Comparison of ENCODE assay signal across 8 cellular contexts in the genomic region with DNA sequence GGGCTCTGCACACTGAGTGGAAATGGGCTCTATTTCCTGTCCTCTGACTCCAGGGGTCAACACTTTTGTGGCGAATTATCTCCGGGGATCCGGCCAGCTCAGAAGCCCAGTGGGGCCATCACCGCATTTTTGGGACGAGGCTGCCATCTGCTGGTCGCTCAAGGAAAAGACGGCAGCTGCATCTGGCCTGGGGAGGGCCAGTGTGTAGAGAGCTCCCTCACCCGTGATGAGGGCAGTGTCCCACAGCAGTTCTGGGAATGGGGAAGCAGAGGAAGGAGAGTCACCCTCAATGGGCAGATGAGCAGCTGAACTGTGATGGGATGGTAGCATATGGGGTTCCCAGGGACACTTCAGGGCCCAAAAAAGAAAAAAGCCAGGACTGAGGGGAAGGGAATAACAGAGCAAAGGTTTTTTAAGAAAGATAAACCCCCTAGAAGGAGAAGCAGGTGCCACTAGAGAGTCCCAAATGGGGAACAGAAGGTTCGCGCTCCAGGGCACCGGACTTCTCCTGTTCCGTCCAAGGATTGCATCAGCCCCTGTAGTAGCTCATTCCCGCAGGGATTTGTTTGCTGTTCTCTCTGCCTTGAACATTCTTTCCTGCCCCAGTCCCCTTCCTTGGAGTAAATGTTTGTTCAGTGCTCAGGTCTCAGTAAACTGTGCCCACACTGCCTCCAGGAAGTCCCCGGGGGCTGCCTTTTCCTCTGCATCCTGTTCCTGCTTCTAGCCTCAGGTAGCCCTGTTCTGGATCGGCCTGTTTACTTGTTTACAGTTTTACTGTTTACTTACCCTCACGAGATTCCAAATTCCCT. TPM values are rescaled to one million over a fixed set of nuclear protein-coding genes. Genes with fewer than 3 reads are reported as not detected.
DNase-seq lines count a peak whose midpoint lies in the region; ATAC-seq and TF ChIP-seq lines count a peak whose summit lies in the region.

No MANE protein-coding gene starts in this region.

- peaks cover 14% of the 10 kb centered on the region for H3K27me3 Mint-ChIP-seq in activated naive CD4-positive, alpha-beta T cell treated with anti-CD3 and anti-CD28 coated beads, Interleukin-2, amount 10 ng/mL, durations not matched to agents 7 days and 5 days

- H3K4me3 Mint-ChIP-seq in activated naive CD4-positive, alpha-beta T cell treated with anti-CD3 and anti-CD28 coated beads, Interleukin-2, amount 10 ng/mL, durations not matched to agents 7 days and 5 days = no peak overlapping the region

- no peaks in the 10 kb centered on the region for H3K9me3 Mint-ChIP-seq in activated naive CD4-positive, alpha-beta T cell treated with anti-CD3 and anti-CD28 coated beads, Interleukin-2, amount 10 ng/mL, durations not matched to agents 7 days and 5 days

- 31 to 32% (median 31%) methylated on average over 16 of the region's 16 CpGs for WGBS in ovary, 3 donors
- WGBS in tibial nerve, 2 donors = 29 to 32% methylated on average over 16 of the region's 16 CpGs

- intact Hi-C loops in ovary (cut with DNase I) = loop anchor here in 2 of 4 donors (5.0 to 10.0 kb wide), 2 partner anchors 1218 to 1220 kb away; no protein-coding TSS in a partner anchor

- no peaks in the 10 kb centered on the region for H3K36me3 ChIP-seq in ovary
- H3K36me3 ChIP-seq in tibial nerve = no peaks in the 10 kb centered on the region

- peak; percentile 77 for ATAC-seq in GM21528 (IDR thresholded peaks at IDR 0.05; ENCODE audit: low FRiP score, unreplicated experiment)

- H3K27ac Mint-ChIP-seq in activated naive CD4-positive, alpha-beta T cell treated with anti-CD3 and anti-CD28 coated beads, Interleukin-2, amount 10 ng/mL, durations not matched to agents 7 days and 5 days = no peak overlapping the region

- no peak for TF ChIP-seq POLR2A in ovary (IDR thresholded peaks at IDR 0.05)
- TF ChIP-seq POLR2A in tibial nerve (IDR thresholded peaks at IDR 0.05) = no peak

- no peak for TF ChIP-seq EP300 in ovary (IDR thresholded peaks at IDR 0.05)
- no peak for TF ChIP-seq EP300 in tibial nerve (IDR thresholded peaks at IDR 0.05)

- H3K4me1 ChIP-seq in ovary (ENCODE audit: insufficient read depth) (no peaks in the 10 kb centered on the region), tibial nerve (peaks cover 0 to 9% (median 1%) of the 10 kb centered on the region in 4 donors)

- no peaks in the 10 kb centered on the region for H3K9me3 ChIP-seq in ovary
- no peaks in the 10 kb centered on the region for H3K9me3 ChIP-seq in tibial nerve

- no peak overlapping the region for H3K27ac ChIP-seq in ovary
- H3K27ac ChIP-seq in tibial nerve = no peak overlapping the region

- DNase-seq in Caki2 (ENCODE audit: low read depth) (peak; percentile 38), SK-N-DZ (ENCODE audit: low spot score) (peak; percentile 62), glomerular endothelial cell (ENCODE audit: extremely low read depth, low read depth, low spot score) (peak; percentile 20), ovary (peak; percentile 27 to 76 (median 62)), tibial nerve (ENCODE audit: low spot score in 2 of 2) (peak; percentile 57 to 68)
- DNase-seq in Jurkat, Clone E6-1 (ENCODE audit: low read depth, low spot score) = peak; percentile 9
- DNase-seq in activated naive CD4-positive, alpha-beta T cell treated with anti-CD3 and anti-CD28 coated beads, Interleukin-2, amount 10 ng/mL, durations not matched to agents 7 days and 5 days = peak; percentile 74

- in situ Hi-C loops in Caki2 (cut with HindIII; ENCODE audit: low pct_unique_long_range_greater_than_20kb, low sequenced_read_pairs) = no loop called here

- peaks cover 7% of the 10 kb centered on the region for H3K4me1 Mint-ChIP-seq in activated naive CD4-positive, alpha-beta T cell treated with anti-CD3 and anti-CD28 coated beads, Interleukin-2, amount 10 ng/mL, durations not matched to agents 7 days and 5 days

- H3K27me3 ChIP-seq in ovary (no peaks in the 10 kb centered on the region), tibial nerve (no peaks in the 10 kb centered on the region)

- CTCF ChIA-PET in activated naive CD4-positive, alpha-beta T cell treated with anti-CD3 and anti-CD28 coated beads, Interleukin-2, amount 10 ng/mL, durations not matched to agents 7 days and 5 days (lab: Charles Lee) = interaction anchor here (0.6 to 2.8 kb wide), 22 partner anchors 9 to 1492 kb away, joined by 3 to 14 read pairs (median 3); a partner anchor contains a TSS

- H3K36me3 Mint-ChIP-seq in activated naive CD4-positive, alpha-beta T cell treated with anti-CD3 and anti-CD28 coated beads, Interleukin-2, amount 10 ng/mL, durations not matched to agents 7 days and 5 days = no peaks in the 10 kb centered on the region

- H3K4me3 ChIP-seq in Jurkat, Clone E6-1 (ENCODE audit: low read length) = no peak overlapping the region
- no peak overlapping the region for H3K4me3 ChIP-seq in ovary
- no peak overlapping the region for H3K4me3 ChIP-seq in tibial nerve

- TF ChIP-seq CTCF in ovary (IDR thresholded peaks at IDR 0.05) = peak; percentile 40 to 57 (median 44)
- peak; percentile 75 to 90 (median 82) for TF ChIP-seq CTCF in tibial nerve (IDR thresholded peaks at IDR 0.05)

RNA-seq across cellular contexts. Expression of a gene that starts 9.3 kb away (rescaled TPM):
- not detected in 2 replicates for total RNA-seq in Caki2 (2014; rRNA removed; shearing (Covaris generic); ENCODE audit: low replicate concordance)
- polyA plus RNA-seq in Jurkat, Clone E6-1 (2012; ENCODE audit: insufficient read depth, insufficient read length) = not detected
- polyA plus RNA-seq in SK-N-DZ (2014; cell fraction: cytosol; rRNA removed) = not detected in 2 replicates
- polyA plus RNA-seq in SK-N-DZ (2014; cell fraction: nucleus; rRNA removed) = not detected in 2 replicates
- not detected in 2 replicates for total RNA-seq in glomerular endothelial cell
- under 1 TPM in 1 of 7 donors, not detected in 6; 0.10 TPM for total RNA-seq in ovary
- under 1 TPM; 0.08 to 0.12 TPM for polyA plus RNA-seq in ovary
- total RNA-seq in tibial nerve = under 1 TPM in 1 of 4 donors, not detected in 3; under 0.01 TPM

Comparison
In these comparisons a context has a peak if more than half of its experiments do, and no peak if none do; other contexts are left out.
1. DNase-seq: peak in every context shown above with its lines; median percentile 74 in activated naive CD4-positive, alpha-beta T cell treated with anti-CD3 and anti-CD28 coated beads, Interleukin-2, amount 10 ng/mL, durations not matched to agents 7 days and 5 days; 62 in tibial nerve; 62 in SK-N-DZ; 62 in ovary; 38 in Caki2; 20 in glomerular endothelial cell; 9 in Jurkat, Clone E6-1.